8 cellular contexts compared by ENCODE assay signal in genomic region chr2:27133905-27134780, GRCh38. TPM values are rescaled to one million over a fixed set of nuclear protein-coding genes. Genes with fewer than 3 reads are reported as not detected.
DNase-seq lines count a peak whose midpoint lies in the region; ATAC-seq and TF ChIP-seq lines count a peak whose summit lies in the region.

PREB (minus strand) TSS chr2:27134636; CDS start chr2:27134421, 215 bp downstream.

- H3K4me3 Mint-ChIP-seq in activated T-cell treated with anti-CD3 and anti-CD28 coated beads, Interleukin-2, amount 50 U/mL, for 4 hours, result peak within 1 kb of the TSS; percentile 91

- intact Hi-C loops in Panc1 (cut with micrococcal nuclease; ENCODE audit: unreplicated experiment), result no loop called here

- no peaks in the 10 kb centered on the region for H3K27me3 Mint-ChIP-seq in activated T-cell treated with anti-CD3 and anti-CD28 coated beads, Interleukin-2, amount 50 U/mL, for 4 hours (ENCODE audit: low read depth)

- POLR2A ChIA-PET in Panc1 (lab: Charles Lee), result interaction anchor here (0.6 kb wide), 1 partner anchor 176 kb away, joined by 4 read pairs; no protein-coding TSS in a partner anchor

- peak within 1 kb of the TSS; percentile 94 to 97 for H3K4me3 ChIP-seq in Panc1 (ENCODE audit: low read depth in 2 of 2, low read length in 2 of 2)
- H3K4me3 ChIP-seq in muscle layer of duodenum (ENCODE audit: low read depth in 1 of 2, low read length in 2 of 2), result peak within 1 kb of the TSS; percentile 81 to 95

- H3K27me3 ChIP-seq in Panc1 (ENCODE audit: control insufficient read depth, insufficient read depth, low read length) (no peaks in the 10 kb centered on the region), muscle layer of duodenum (ENCODE audit: low read depth, low read length) (no peaks in the 10 kb centered on the region)

- H3K9me3 ChIP-seq in Panc1 (ENCODE audit: control insufficient read depth, insufficient read depth, low read depth, low read length), result no peaks in the 10 kb centered on the region
- no peaks in the 10 kb centered on the region for H3K9me3 ChIP-seq in muscle layer of duodenum (ENCODE audit: control insufficient read depth in 1 of 2, low read length in 2 of 2)

- H3K4me1 ChIP-seq in Panc1 (ENCODE audit: control insufficient read depth, insufficient read depth, low read length) (peaks cover 5% of the 10 kb centered on the region), muscle layer of duodenum (ENCODE audit: control insufficient read depth in 1 of 2, insufficient read depth in 2 of 2, low read length in 2 of 2) (peaks cover 13 to 18% of the 10 kb centered on the region in 2 donors)

- H3K27ac ChIP-seq in Panc1 (ENCODE audit: low read length) (peak within 1 kb of the TSS; percentile 89), muscle layer of duodenum (ENCODE audit: low read length) (peak within 1 kb of the TSS; percentile 39)

- TF ChIP-seq CTCF in Panc1 (IDR thresholded peaks at IDR 0.05), result no peak

- DNase-seq in DMS53 (lab: John Stamatoyannopoulos, UW) (peak; percentile 96), KG1 (lab: John Stamatoyannopoulos, UW) (peak; percentile 93), Panc1 (ENCODE audit: low read depth, low spot score) (peak; percentile 88)
- peak; percentile 99 for DNase-seq in activated T-cell treated with anti-CD3 and anti-CD28 coated beads, Interleukin-2, amount 50 U/mL, for 4 hours
- DNase-seq in stimulated activated CD8-positive, alpha-beta memory T cell treated with anti-CD3 and anti-CD28 coated beads, Interleukin-7, amount 100 ng/mL, for 4 hours (ENCODE audit: low read depth in 2 of 2), result peak; percentile 93 to 98

- peak; percentile 61 for ATAC-seq in GM21717 (IDR thresholded peaks at IDR 0.05; ENCODE audit: unreplicated experiment)
- ATAC-seq in Panc1, result peak; percentile 98
- ATAC-seq in activated T-cell treated with anti-CD3 and anti-CD28 coated beads, Interleukin-2, amount 50 U/mL, for 4 hours, result peak; percentile 92 to 95
- peak; percentile 94 for ATAC-seq in esophagus mucosa

- H3K36me3 ChIP-seq in Panc1 (ENCODE audit: control insufficient read depth, insufficient read depth, low read length) (peaks cover 4% of the 10 kb centered on the region; the same call in 1 of the 2 replicates), muscle layer of duodenum (ENCODE audit: control insufficient read depth in 1 of 2, insufficient read depth in 2 of 2, low read length in 2 of 2) (peaks cover 22 to 34% of the 10 kb centered on the region in 2 donors)

- H3K9me3 Mint-ChIP-seq in activated T-cell treated with anti-CD3 and anti-CD28 coated beads, Interleukin-2, amount 50 U/mL, for 4 hours, result no peaks in the 10 kb centered on the region

- BruUV-seq in Panc1 (replicated peaks; lab: Mats Ljungman, UMichigan), result no TSS peak

- H3K4me1 Mint-ChIP-seq in activated T-cell treated with anti-CD3 and anti-CD28 coated beads, Interleukin-2, amount 50 U/mL, for 4 hours (ENCODE audit: low read depth), result peaks cover 21% of the 10 kb centered on the region

- in situ Hi-C loops in Panc1 (cut with HindIII; ENCODE audit: low pct_unique_long_range_greater_than_20kb, low sequenced_read_pairs), result no loop called here

- H3K36me3 Mint-ChIP-seq in activated T-cell treated with anti-CD3 and anti-CD28 coated beads, Interleukin-2, amount 50 U/mL, for 4 hours (ENCODE audit: insufficient read depth), result peaks cover 15% of the 10 kb centered on the region

- CTCF ChIA-PET in Panc1 (lab: Charles Lee), result interaction anchor here (0.9 kb wide), 1 partner anchor 65 kb away, joined by 3 read pairs; no protein-coding TSS in a partner anchor

RNA-seq across cellular contexts. Expression of gene PREB, which starts in this region (rescaled TPM):
- total RNA-seq in Panc1 (2021; ENCODE audit: unreplicated experiment) (60.9 TPM), esophagus mucosa (26.5 TPM)
- 56.9 TPM for polyA plus RNA-seq in Panc1 (2012; ENCODE audit: insufficient read length)
- total RNA-seq in activated T-cell treated with anti-CD3 and anti-CD28 coated beads, Interleukin-2, amount 50 U/mL, for 4 hours, result 100 to 1,000 TPM in 2 of 3 donors, 10 to 100 TPM in 1; 98.0 to 119 (median 106) TPM

Comparison
In these comparisons a context has a peak if more than half of its experiments do, and no peak if none do; other contexts are left out.
1. Peak in every context shown above with its lines: DNase-seq, ATAC-seq, H3K4me3 ChIP-seq and H3K27ac ChIP-seq.